In genomic region chr1:225462429-225462713, GRCh38 we compare ENCODE assay signal across 16 cellular contexts. TPM values are rescaled to one million over a fixed set of nuclear protein-coding genes. Genes with fewer than 3 reads are reported as not detected.
DNase-seq lines count a peak whose midpoint lies in the region; ATAC-seq and TF ChIP-seq lines count a peak whose summit lies in the region.
"Had no signal": no experiment of that assay in that cellular context is flagged by ENCODE, and none has a peak within 500 bp of the region (broad histone marks: within the 10 kb centered on the region; RNA-seq: fewer than 3 reads in every experiment).

No MANE protein-coding gene starts in this region.

- H3K4me1 Mint-ChIP-seq in CD8-positive, alpha-beta T cell (ENCODE audit: low read depth): peaks cover 48% of the 10 kb centered on the region
- H3K4me1 Mint-ChIP-seq in nephron: peaks cover 67% of the 10 kb centered on the region

- no peaks in the 10 kb centered on the region for H3K27me3 ChIP-seq in CD8-positive, alpha-beta T cell (ENCODE audit: insufficient read depth, low read length)
- no peaks in the 10 kb centered on the region for H3K27me3 ChIP-seq in right lobe of liver
- H3K27me3 ChIP-seq: colonic mucosa had no signal

- no peak overlapping the region for H3K27ac ChIP-seq in CD8-positive, alpha-beta T cell (ENCODE audit: low read depth, low read length)
- H3K27ac ChIP-seq in right lobe of liver: no peak overlapping the region

- TF ChIP-seq CTCF in CD8-positive, alpha-beta T cell (IDR thresholded peaks at IDR 0.05): no peak
- TF ChIP-seq CTCF in nephron (IDR thresholded peaks at IDR 0.05; ENCODE audit: unreplicated experiment in 3 of 3) (no peak), right lobe of liver (IDR thresholded peaks at IDR 0.05) (no peak)

- H3K36me3 ChIP-seq in CD8-positive, alpha-beta T cell (ENCODE audit: insufficient read depth, low read length): no peaks in the 10 kb centered on the region
- H3K36me3 ChIP-seq in right lobe of liver: no peaks in the 10 kb centered on the region
- H3K36me3 ChIP-seq: colonic mucosa had no signal

- intact Hi-C loops in CD8-positive, alpha-beta T cell (cut with DNase I, micrococcal nuclease): no loop called here
- intact Hi-C loops in right lobe of liver (cut with DNase I): no loop called here

- DNase-seq in NCI-H2029 (lab: John Stamatoyannopoulos, UW): peak; percentile 25
- DNase-seq in NCI-H2029 treated with DMSO at 0.1 percent for 48 hours (lab: John Stamatoyannopoulos, UW): no peak
- DNase-seq in CD8-positive, alpha-beta T cell: no peak
- DNase-seq in NCI-H748 treated with DMSO at 0.1 percent for 48 hours (lab: John Stamatoyannopoulos, UW): peak; percentile 55
- DNase-seq in right lobe of liver: no peak
- DNase-seq: activated CD4-positive, alpha-beta T cell treated with anti-CD3 and anti-CD28 coated beads, Interleukin-2, amount 50 U/mL, for 4 hours; anterior cingulate cortex; erythroblast; left cardiac atrium; MV-4-11; T-helper 9 cell; trophoblast cell had no signal

- no peaks in the 10 kb centered on the region for H3K9me3 Mint-ChIP-seq in CD8-positive, alpha-beta T cell
- H3K9me3 Mint-ChIP-seq in nephron: no peaks in the 10 kb centered on the region

- POLR2A ChIA-PET in CD8-positive, alpha-beta T cell (lab: Charles Lee): interaction anchor here (0.9 to 1.3 kb wide), 3 partner anchors 12 to 34 kb away, joined by 3 to 5 read pairs (median 3); partner anchors contain the start of gene LBR

- peaks cover 40% of the 10 kb centered on the region for H3K4me1 ChIP-seq in CD8-positive, alpha-beta T cell (ENCODE audit: insufficient read depth, low read length)
- peaks cover 0 to 11% (median 2%) of the 10 kb centered on the region in 4 donors for H3K4me1 ChIP-seq in right lobe of liver

- TF ChIP-seq POLR2A in right lobe of liver (IDR thresholded peaks at IDR 0.05): no peak

- H3K27ac Mint-ChIP-seq in CD8-positive, alpha-beta T cell: peak overlapping the region; percentile 32
- H3K27ac Mint-ChIP-seq in nephron: peak overlapping the region in 2 of 3 experiments; percentile 32 to 86

- H3K27me3 Mint-ChIP-seq in CD8-positive, alpha-beta T cell (ENCODE audit: low read depth): no peaks in the 10 kb centered on the region
- peaks cover 10% of the 10 kb centered on the region for H3K27me3 Mint-ChIP-seq in nephron (ENCODE audit: low read depth)

- H3K36me3 Mint-ChIP-seq in CD8-positive, alpha-beta T cell: no peaks in the 10 kb centered on the region
- no peaks in the 10 kb centered on the region for H3K36me3 Mint-ChIP-seq in nephron (ENCODE audit: low read depth)

- H3K4me3 ChIP-seq in CD8-positive, alpha-beta T cell (ENCODE audit: low read depth, low read length): no peak overlapping the region
- H3K4me3 ChIP-seq in right lobe of liver: no peak overlapping the region
- H3K4me3 ChIP-seq: colonic mucosa had no signal

- H3K4me3 Mint-ChIP-seq in CD8-positive, alpha-beta T cell: no peak overlapping the region
- no peak overlapping the region for H3K4me3 Mint-ChIP-seq in nephron

- no peaks in the 10 kb centered on the region for H3K9me3 ChIP-seq in CD8-positive, alpha-beta T cell (ENCODE audit: low read length)
- H3K9me3 ChIP-seq in right lobe of liver: no peaks in the 10 kb centered on the region
- H3K9me3 ChIP-seq: colonic mucosa had no signal

- no peak for ATAC-seq in CD8-positive, alpha-beta T cell
- ATAC-seq in right lobe of liver (no peak), HG03378 (IDR thresholded peaks at IDR 0.05; ENCODE audit: unreplicated experiment) (no peak), GM19023 (IDR thresholded peaks at IDR 0.05; ENCODE audit: unreplicated experiment) (no peak)

- 41% methylated on average over 4 of the region's 5 CpGs for WGBS in right lobe of liver (ENCODE audit: insufficient coverage, low coverage, low lambda C conversion rate, missing lambda C conversion rate)

- CTCF ChIA-PET in CD8-positive, alpha-beta T cell (lab: Charles Lee): interaction anchor here (2.6 kb wide), 1 partner anchor 12 kb away, joined by 24 read pairs; no protein-coding TSS in a partner anchor

RNA-seq across cellular contexts. Expression of gene LBR, which starts 34.5 kb away (rescaled TPM):
- total RNA-seq in CD8-positive, alpha-beta T cell: 100 to 1,000 TPM; 105 TPM
- total RNA-seq in right lobe of liver: 10 to 100 TPM; 21.9 to 41.8 (median 31.4) TPM

Comparison
In these comparisons a context has a peak if more than half of its experiments do, and no peak if none do; other contexts are left out.
1. DNase-seq: peak in NCI-H2029 (single experiment) and NCI-H748 treated with DMSO at 0.1 percent for 48 hours (single experiment); none in NCI-H2029 treated with DMSO at 0.1 percent for 48 hours (single experiment), CD8-positive, alpha-beta T cell (0 of 7) and right lobe of liver (0 of 3).